Comparison of ENCODE assay signal across 9 cellular contexts in genomic region chr10:101217450-101218281, GRCh38.
A peak's percentile ranks its signal among the peaks of the same experiment; 100 is the strongest.
DNase-seq lines count a peak whose midpoint lies in the region; ATAC-seq and TF ChIP-seq lines count a peak whose summit lies in the region.
"Had no signal": no experiment of that assay in that cellular context is flagged by ENCODE, and none has a peak within 500 bp of the region (broad histone marks: within the 10 kb centered on the region; RNA-seq: fewer than 3 reads in every experiment).

No MANE protein-coding gene starts in this region.

- ATAC-seq in HG03025 (IDR thresholded peaks at IDR 0.05; ENCODE audit: low FRiP score, unreplicated experiment), result no peak

- TF ChIP-seq POLR2A in erythroblast (IDR thresholded peaks at IDR 0.05; ENCODE audit: low read length), result no peak

- DNase-seq in activated CD4-positive, alpha-beta T cell treated with anti-CD3 and anti-CD28 coated beads for 48 hours, result peak; percentile 52
- DNase-seq in activated CD4-positive, alpha-beta T cell treated with anti-CD3 and anti-CD28 coated beads for 1 hour, result no peak
- DNase-seq in NCI-H524 treated with DMSO at 0.1 percent for 48 hours (lab: John Stamatoyannopoulos, UW) (peak; percentile 22), erythroblast (lab: John Stamatoyannopoulos, UW) (peak; percentile 38), retina (peak; percentile 90), OCI-M1 (lab: John Stamatoyannopoulos, UW) (no peak), activated gamma-delta T cell treated with Interleukin-2 at 50 U/mL for 16 hours (no peak)
- DNase-seq: COR-L47 had no signal

Comparison
In these comparisons a context has a peak if more than half of its experiments do, and no peak if none do; other contexts are left out.
1. DNase-seq: peak in activated CD4-positive, alpha-beta T cell treated with anti-CD3 and anti-CD28 coated beads for 48 hours (single experiment), NCI-H524 treated with DMSO at 0.1 percent for 48 hours (single experiment), erythroblast (2 of 2) and retina (single experiment); none in activated CD4-positive, alpha-beta T cell treated with anti-CD3 and anti-CD28 coated beads for 1 hour (single experiment), OCI-M1 (single experiment) and activated gamma-delta T cell treated with Interleukin-2 at 50 U/mL for 16 hours (single experiment).